Comparison of ENCODE assay signal across 28 cellular contexts in the genomic region with DNA sequence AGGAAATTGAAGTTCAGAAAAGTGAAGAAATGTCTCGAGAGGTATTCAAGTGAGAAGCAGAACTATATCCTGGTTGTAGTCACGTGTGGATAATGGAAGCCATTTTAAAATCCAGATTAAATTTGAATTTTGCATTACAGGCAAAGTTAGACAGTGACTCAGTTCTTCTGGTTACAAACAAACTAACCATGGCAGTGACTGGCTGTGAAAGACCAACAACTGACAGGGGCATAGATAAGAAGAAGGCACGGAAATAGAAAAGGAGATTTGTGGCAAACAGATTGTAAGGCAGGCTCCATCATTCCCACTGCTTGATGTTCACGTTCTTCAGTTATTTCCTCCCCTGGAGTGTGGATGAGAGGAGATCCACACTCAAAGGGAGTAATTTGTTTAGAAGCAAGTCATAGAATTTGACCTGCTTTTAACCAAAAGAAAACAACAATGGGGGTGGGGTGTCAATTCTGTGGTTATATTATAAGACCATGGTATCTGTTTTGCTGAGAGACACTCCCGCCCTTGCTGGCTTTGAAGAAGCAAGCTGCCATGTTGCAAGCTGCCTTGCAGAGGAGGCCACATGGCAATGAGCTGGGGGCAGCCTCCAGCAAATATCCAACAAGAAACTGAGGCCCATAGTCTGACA.
"Had no signal": no experiment of that assay in that cellular context is flagged by ENCODE, and none has a peak within 500 bp of the region (broad histone marks: within the 10 kb centered on the region; RNA-seq: fewer than 3 reads in every experiment).

No MANE protein-coding gene starts in this region.

- DNase-seq: activated CD4-positive, alpha-beta T cell treated with anti-CD3 and anti-CD28 coated beads, Interleukin-2, amount 50 U/mL, for 1 hour; activated naive CD4-positive, alpha-beta T cell treated with anti-CD3 and anti-CD28 coated beads for 36 hours; activated naive CD8-positive, alpha-beta T cell treated with anti-CD3 and anti-CD28 coated beads for 36 hours; activated T-cell treated with anti-CD3 and anti-CD28 coated beads, Interleukin-2, amount 50 U/mL, for 48 hours; adrenal gland; dorsolateral prefrontal cortex; effector memory CD4-positive, alpha-beta T cell; erythroblast; head of caudate nucleus; hypothalamus; naive B cell; occipital lobe; right cardiac atrium; spleen; stimulated activated naive CD4-positive, alpha-beta T cell treated with Interleukin-2 at 50 U/mL for 16 hours; T1000; WERI-Rb-1 had no signal

- H3K9me3 Mint-ChIP-seq: brain, mesothelial cell of epicardium, neural progenitor cell had no signal

- H3K36me3 Mint-ChIP-seq: activated naive CD8-positive, alpha-beta T cell treated with anti-CD3 and anti-CD28 coated beads for 36 hours; brain; mesothelial cell of epicardium; naive B cell; neural progenitor cell had no signal

- H3K27ac Mint-ChIP-seq: activated naive CD4-positive, alpha-beta T cell treated with anti-CD3 and anti-CD28 coated beads for 36 hours; activated naive CD8-positive, alpha-beta T cell treated with anti-CD3 and anti-CD28 coated beads for 36 hours; brain; mesothelial cell of epicardium; naive B cell; neural progenitor cell; T-helper 1 cell treated with Interleukin-12 subunit alpha and Interleukin-12 subunit beta and Interleukin-4 antibody, amounts not matched to agents 30 μg/mL and 1 μg/mL, for 36 hours had no signal

- H3K36me3 ChIP-seq: adrenal gland, ascending aorta, cardiac muscle cell, gastroesophageal sphincter, neural progenitor cell, spleen, tibial nerve, WERI-Rb-1 had no signal

- H3K27ac ChIP-seq: adrenal gland, ascending aorta, cardiac muscle cell, coronary artery, dorsolateral prefrontal cortex, gastroesophageal sphincter, neural progenitor cell, parathyroid adenoma, tibial nerve, WERI-Rb-1 had no signal

- H3K27me3 ChIP-seq: adrenal gland, ascending aorta, cardiac muscle cell, neural progenitor cell, spleen, tibial nerve had no signal

- H3K27me3 Mint-ChIP-seq: activated naive CD8-positive, alpha-beta T cell treated with anti-CD3 and anti-CD28 coated beads for 36 hours had no signal

- H3K9me3 ChIP-seq: adrenal gland, ascending aorta, gastroesophageal sphincter, spleen, tibial nerve had no signal

- H3K4me1 ChIP-seq: adrenal gland, ascending aorta, gastroesophageal sphincter, neural progenitor cell, parathyroid adenoma, tibial nerve had no signal

- H3K4me1 Mint-ChIP-seq: brain, mesothelial cell of epicardium, naive B cell, neural progenitor cell had no signal

- H3K4me3 ChIP-seq: adrenal gland, ascending aorta, cardiac muscle cell, coronary artery, dorsolateral prefrontal cortex, gastroesophageal sphincter, neural progenitor cell, spleen, tibial nerve had no signal

- ATAC-seq: activated CD4-positive, CD25-positive, alpha-beta regulatory T cell treated with anti-CD3 and anti-CD28 coated beads, Interleukin-2, amount 50 U/mL, for 24 hours; gastroesophageal sphincter; right cardiac atrium had no signal

- H3K4me3 Mint-ChIP-seq: activated naive CD4-positive, alpha-beta T cell treated with anti-CD3 and anti-CD28 coated beads for 36 hours; activated naive CD8-positive, alpha-beta T cell treated with anti-CD3 and anti-CD28 coated beads for 36 hours; brain; mesothelial cell of epicardium; naive B cell; neural progenitor cell; T-helper 1 cell treated with Interleukin-12 subunit alpha and Interleukin-12 subunit beta and Interleukin-4 antibody, amounts not matched to agents 30 μg/mL and 1 μg/mL, for 36 hours had no signal
